ENCODE assay signal across 16 cellular contexts in genomic region chr12:126773012-126773411, GRCh38.
A peak's percentile ranks its signal among the peaks of the same experiment; 100 is the strongest.
DNase-seq lines count a peak whose midpoint lies in the region; ATAC-seq and TF ChIP-seq lines count a peak whose summit lies in the region.
"Had no signal": no experiment of that assay in that cellular context is flagged by ENCODE, and none has a peak within 500 bp of the region (broad histone marks: within the 10 kb centered on the region; RNA-seq: fewer than 3 reads in every experiment).

No MANE protein-coding gene starts in this region.

- H3K9me2 ChIP-seq in PC-3 (replicated peaks; ENCODE audit: low read length) = no peaks in the 10 kb centered on the region

- peaks cover 16 to 41% (median 27%) of the 10 kb centered on the region in 4 donors for H3K4me1 Mint-ChIP-seq in CD4-positive, alpha-beta memory T cell

- peaks cover 23 to 27% of the 10 kb centered on the region in 2 donors for H3K36me3 Mint-ChIP-seq in CD4-positive, alpha-beta memory T cell
- H3K36me3 Mint-ChIP-seq: activated naive CD8-positive, alpha-beta T cell treated with anti-CD3 and anti-CD28 coated beads, Interleukin-2, amount 10 ng/mL, durations not matched to agents 7 days and 5 days had no signal

- no peak for TF ChIP-seq CTCF in PC-3 (conservative IDR thresholded peaks at IDR 0.05; ENCODE audit: low read depth, low read length)

- no TSS peak for BruUV-seq in PC-3 (replicated peaks; lab: Mats Ljungman, UMichigan)

- no peak for DNase-seq in CD4-positive, alpha-beta memory T cell
- DNase-seq in PC-3 (no peak), kidney tubule cell (ENCODE audit: low spot score) (peak; percentile 13), left colon (no peak)
- DNase-seq in stimulated activated CD4-positive, alpha-beta T cell treated with anti-CD3 and anti-CD28 coated beads, Interleukin-4, amount 100 ng/mL, for 4 hours = no peak
- DNase-seq: activated naive CD8-positive, alpha-beta T cell treated with anti-CD3 and anti-CD28 coated beads, Interleukin-2, amount 10 ng/mL, durations not matched to agents 7 days and 5 days; activated T-cell treated with anti-CD3 and anti-CD28 coated beads for 4 hours; dermis blood vessel endothelial cell; KG1; NCI-H1092 treated with DMSO at 0.1 percent for 48 hours; Peyer's patch had no signal

- H3F3A ChIP-seq in PC-3 (ENCODE audit: low read length, unreplicated experiment) = no peaks in the 10 kb centered on the region

- peak overlapping the region; percentile 43 for H2AFZ ChIP-seq in PC-3 (ENCODE audit: low read length)
- H2AFZ ChIP-seq: parathyroid adenoma had no signal

- H3K36me3 ChIP-seq in CD4-positive, alpha-beta memory T cell (ENCODE audit: insufficient read depth, low read length) = no peaks in the 10 kb centered on the region
- H3K36me3 ChIP-seq in PC-3 (ENCODE audit: low read depth, low read length) = no peaks in the 10 kb centered on the region; the same call in 1 of the 2 replicates
- H3K36me3 ChIP-seq: breast epithelium, Peyer's patch had no signal

- no peak overlapping the region for H3K9ac ChIP-seq in PC-3 (ENCODE audit: low read length)
- H3K9ac ChIP-seq: parathyroid adenoma had no signal

- POLR2A ChIA-PET in CD4-positive, alpha-beta memory T cell (lab: Charles Lee; ENCODE audit: partially characterized antibody) = interaction anchor here (1.8 kb wide), 1 partner anchor 11 kb away, joined by 11 read pairs; no protein-coding TSS in a partner anchor
- POLR2A ChIA-PET in PC-3 (lab: Charles Lee; ENCODE audit: unreplicated experiment) = interaction anchor here (0.6 kb wide), 1 partner anchor 287 kb away, joined by 9 read pairs; no protein-coding TSS in a partner anchor

- H3K27ac Mint-ChIP-seq in CD4-positive, alpha-beta memory T cell = peak overlapping the region; percentile 39 to 99 (median 95)
- H3K27ac Mint-ChIP-seq: activated naive CD8-positive, alpha-beta T cell treated with anti-CD3 and anti-CD28 coated beads, Interleukin-2, amount 10 ng/mL, durations not matched to agents 7 days and 5 days had no signal

- peak overlapping the region; percentile 78 for H3K27ac ChIP-seq in CD4-positive, alpha-beta memory T cell (ENCODE audit: low read depth, low read length)
- H3K27ac ChIP-seq in PC-3 (ENCODE audit: low read length) = peak overlapping the region; percentile 49
- H3K27ac ChIP-seq: breast epithelium, parathyroid adenoma had no signal

- H3K4me3 Mint-ChIP-seq in CD4-positive, alpha-beta memory T cell = peak overlapping the region in 1 of 8 donors; percentile 4
- H3K4me3 Mint-ChIP-seq: activated naive CD8-positive, alpha-beta T cell treated with anti-CD3 and anti-CD28 coated beads, Interleukin-2, amount 10 ng/mL, durations not matched to agents 7 days and 5 days had no signal

- no peaks in the 10 kb centered on the region for H4K20me1 ChIP-seq in PC-3 (ENCODE audit: low read length)

- CTCF ChIA-PET in CD4-positive, alpha-beta memory T cell (lab: Charles Lee; ENCODE audit: partially characterized antibody) = interaction anchor here (2.0 kb wide), 1 partner anchor 11 kb away, joined by 6 read pairs; no protein-coding TSS in a partner anchor
- CTCF ChIA-PET in PC-3 (lab: Charles Lee) = interaction anchor here (1.3 kb wide), 1 partner anchor 11 kb away, joined by 5 read pairs; no protein-coding TSS in a partner anchor

- peak; percentile 18 for ATAC-seq in GM19467 (IDR thresholded peaks at IDR 0.05; ENCODE audit: unreplicated experiment)
- ATAC-seq in PC-3 = no peak
- ATAC-seq in HG02678 (IDR thresholded peaks at IDR 0.05; ENCODE audit: unreplicated experiment) = no peak
- no peak for ATAC-seq in left colon
- ATAC-seq in HG03108 (IDR thresholded peaks at IDR 0.05; ENCODE audit: unreplicated experiment) = no peak

- H3K4me3 ChIP-seq in CD4-positive, alpha-beta memory T cell (ENCODE audit: low read length in 2 of 2) = no peak overlapping the region
- H3K4me3 ChIP-seq in PC-3 (ENCODE audit: low read length) = no peak overlapping the region
- H3K4me3 ChIP-seq: breast epithelium had no signal

- H3K9me3 ChIP-seq in CD4-positive, alpha-beta memory T cell (ENCODE audit: control insufficient read depth in 1 of 2, low read length in 2 of 2) = peaks cover 0 to 5% of the 10 kb centered on the region in 2 donors
- H3K9me3 ChIP-seq in PC-3 (ENCODE audit: low read length) = no peaks in the 10 kb centered on the region
- H3K9me3 ChIP-seq: breast epithelium, Peyer's patch had no signal

- H3K27me3 Mint-ChIP-seq in CD4-positive, alpha-beta memory T cell = no peaks in the 10 kb centered on the region

- intact Hi-C loops in CD4-positive, alpha-beta memory T cell (cut with micrococcal nuclease) = no loop called here
- intact Hi-C loops in PC-3 (cut with micrococcal nuclease) (loop anchor here (10.0 kb wide), 1 partner anchor 702 kb away; no protein-coding TSS in a partner anchor), left colon (cut with DNase I, micrococcal nuclease) (no loop called here)

- H3K4me1 ChIP-seq in CD4-positive, alpha-beta memory T cell (ENCODE audit: insufficient read depth, low read length) = peaks cover 27% of the 10 kb centered on the region
- 0 out of 2 replicates have a peak, but pooled peaks cover 7% of the 10 kb centered on the region for H3K4me1 ChIP-seq in PC-3 (ENCODE audit: insufficient read depth, low read length)
- H3K4me1 ChIP-seq: breast epithelium, parathyroid adenoma, Peyer's patch had no signal

- H3K79me2 ChIP-seq in PC-3 (ENCODE audit: low read length) = peaks cover 9% of the 10 kb centered on the region; the same call in 1 of the 2 replicates
- H3K79me2 ChIP-seq: parathyroid adenoma had no signal

- H3K9me3 Mint-ChIP-seq in CD4-positive, alpha-beta memory T cell = peaks cover 3 to 34% (median 24%) of the 10 kb centered on the region in 8 donors

- no peaks in the 10 kb centered on the region for H3K27me3 ChIP-seq in CD4-positive, alpha-beta memory T cell (ENCODE audit: insufficient read depth, low read length)
- H3K27me3 ChIP-seq in PC-3 (ENCODE audit: low read length) = no peaks in the 10 kb centered on the region
- H3K27me3 ChIP-seq: breast epithelium, Peyer's patch had no signal

- H3K4me2 ChIP-seq in PC-3 (ENCODE audit: low read length) = peak overlapping the region; percentile 17; the same call in 1 of the 2 replicates
